12 cellular contexts compared by ENCODE assay signal in the genomic region with DNA sequence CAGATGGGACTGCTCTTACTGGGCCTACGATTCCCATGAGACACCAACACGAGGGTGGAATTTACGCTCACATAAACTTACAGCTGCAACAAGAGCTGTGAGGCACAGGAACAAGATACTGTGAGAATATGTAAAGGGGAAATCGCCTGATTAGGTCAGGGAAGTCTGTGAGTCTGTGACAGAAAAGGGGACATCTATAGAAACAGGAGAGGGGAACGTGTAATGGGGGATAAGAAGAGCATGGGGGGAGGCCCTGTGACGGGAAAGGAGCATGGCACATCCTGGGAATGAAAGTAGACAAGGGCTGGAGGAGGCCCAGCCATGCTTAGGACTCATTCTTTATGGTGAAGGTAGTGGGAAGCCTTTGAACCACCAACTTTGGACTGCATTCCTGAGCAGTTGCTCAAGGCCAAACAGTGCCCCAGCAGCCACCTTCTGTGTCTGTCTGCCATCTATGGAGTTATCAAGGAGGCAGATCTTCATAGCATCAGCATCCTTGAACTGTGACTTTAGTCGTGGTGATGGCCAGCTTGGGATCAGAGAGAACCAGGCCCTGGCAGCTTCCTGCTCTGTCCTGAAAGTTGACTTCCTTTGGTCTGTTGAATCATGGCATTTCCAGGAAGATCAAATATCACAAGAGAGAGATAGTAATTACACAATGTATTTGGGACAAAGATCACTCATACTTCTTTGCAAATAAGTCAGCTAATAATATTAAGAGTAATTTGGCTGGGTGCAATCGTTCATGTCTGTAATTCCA.
DNase-seq lines count a peak whose midpoint lies in the region; ATAC-seq and TF ChIP-seq lines count a peak whose summit lies in the region.
"Had no signal": no experiment of that assay in that cellular context is flagged by ENCODE, and none has a peak within 500 bp of the region (broad histone marks: within the 10 kb centered on the region; RNA-seq: fewer than 3 reads in every experiment).

No MANE protein-coding gene starts in this region.

- H3K4me3 ChIP-seq in choroid plexus epithelial cell (ENCODE audit: low read depth, low read length): no peak overlapping the region
- no peak overlapping the region for H3K4me3 ChIP-seq in ascending aorta
- H3K4me3 ChIP-seq: cardiac muscle cell had no signal

- intact Hi-C loops in ascending aorta (cut with DNase I): no loop called here

- peak; percentile 58 for ATAC-seq in GM18868 (IDR thresholded peaks at IDR 0.05; ENCODE audit: unreplicated experiment)

- no peak overlapping the region for H3K27ac ChIP-seq in ascending aorta
- H3K27ac ChIP-seq: cardiac muscle cell had no signal

- no peaks in the 10 kb centered on the region for H3K36me3 ChIP-seq in ascending aorta
- H3K36me3 ChIP-seq: cardiac muscle cell had no signal

- no peaks in the 10 kb centered on the region for H3K4me1 ChIP-seq in ascending aorta

- no peaks in the 10 kb centered on the region for H3K27me3 ChIP-seq in ascending aorta
- H3K27me3 ChIP-seq: cardiac muscle cell had no signal

- DNase-seq in HK-2 (ENCODE audit: unreplicated experiment) (peak; percentile 49), choroid plexus epithelial cell (ENCODE audit: low read depth) (peak; percentile 62), renal cortical epithelial cell (ENCODE audit: low read depth) (peak; percentile 69), ascending aorta (ENCODE audit: low spot score in 2 of 2) (no peak), NCI-H1048 (lab: John Stamatoyannopoulos, UW) (no peak), NCI-H526 (lab: John Stamatoyannopoulos, UW) (no peak), NCI-H2029 (lab: John Stamatoyannopoulos, UW) (no peak)
- DNase-seq: NCI-H1436 treated with DMSO at 0.1 percent for 48 hours, posterior cingulate gyrus, SHP77 treated with DMSO at 0.1 percent for 48 hours had no signal

- no peaks in the 10 kb centered on the region for H3K9me3 ChIP-seq in ascending aorta

- TF ChIP-seq CTCF in choroid plexus epithelial cell (conservative IDR thresholded peaks at IDR 0.05; ENCODE audit: low read depth, low read length) (no peak), ascending aorta (IDR thresholded peaks at IDR 0.05) (no peak)

Comparison
In these comparisons a context has a peak if more than half of its experiments do, and no peak if none do; other contexts are left out.
1. DNase-seq: peak in HK-2 (single experiment), choroid plexus epithelial cell (single experiment) and renal cortical epithelial cell (single experiment); none in ascending aorta (0 of 2), NCI-H1048 (single experiment), NCI-H526 (0 of 2) and NCI-H2029 (single experiment).